24 cellular contexts compared by ENCODE assay signal in the genomic region with DNA sequence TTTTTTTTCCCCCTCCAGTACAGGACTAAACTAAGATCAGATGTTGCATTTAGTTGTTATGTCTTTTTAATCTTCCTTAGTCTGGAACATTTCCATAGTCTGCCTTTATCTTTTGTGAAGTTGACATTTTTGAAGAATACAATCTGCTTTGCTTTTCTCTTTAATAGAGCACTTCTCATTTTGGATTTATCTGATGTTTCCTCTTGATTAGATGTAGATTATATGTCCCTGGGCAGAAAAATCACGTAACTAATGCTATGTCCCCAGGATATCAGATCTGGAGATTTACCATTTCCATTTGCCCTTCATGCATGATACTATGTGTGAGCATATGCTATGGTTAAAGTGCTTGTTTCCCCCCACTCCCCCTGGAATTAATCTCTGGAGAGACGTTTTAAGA. TPM values are rescaled to one million over a fixed set of nuclear protein-coding genes. Genes with fewer than 3 reads are reported as not detected.
A peak's percentile ranks its signal among the peaks of the same experiment; 100 is the strongest.
DNase-seq lines count a peak whose midpoint lies in the region; ATAC-seq, FAIRE-seq and TF ChIP-seq lines count a peak whose summit lies in the region.
"Had no signal": no experiment of that assay in that cellular context is flagged by ENCODE, and none has a peak within 500 bp of the region (broad histone marks: within the 10 kb centered on the region; RNA-seq: fewer than 3 reads in every experiment).

No MANE protein-coding gene starts in this region.

- H3K4me3 Mint-ChIP-seq in osteocyte (ENCODE audit: unreplicated experiment), result no peak overlapping the region
- H3K4me3 Mint-ChIP-seq: stimulated activated naive CD8-positive, alpha-beta T cell treated with anti-CD3 and anti-CD28 coated beads, Interleukin-15, Interleukin-2, amounts not matched to agents 100 ng/mL and 50 ng/mL, for 24 hours had no signal

- H3K9ac ChIP-seq in Loucy (ENCODE audit: low read depth, low read length, poor library complexity, severe bottlenecking), result no peak overlapping the region
- no peak overlapping the region for H3K9ac ChIP-seq in parathyroid adenoma

- H3K36me3 Mint-ChIP-seq in osteocyte (ENCODE audit: unreplicated experiment), result peaks cover 25% of the 10 kb centered on the region

- H3F3A ChIP-seq in Loucy (ENCODE audit: low read depth), result no peaks in the 10 kb centered on the region

- H3K4me1 ChIP-seq in heart left ventricle (peaks cover 3 to 97% (median 86%) of the 10 kb centered on the region in 12 donors), Loucy (ENCODE audit: insufficient read depth, low read length, poor library complexity, severe bottlenecking) (peaks cover 59% of the 10 kb centered on the region), parathyroid adenoma (peaks cover 12% of the 10 kb centered on the region), ovary (ENCODE audit: insufficient read depth) (peaks cover 12% of the 10 kb centered on the region)

- H3K9me3 ChIP-seq in heart left ventricle, result no peaks in the 10 kb centered on the region
- no peaks in the 10 kb centered on the region for H3K9me3 ChIP-seq in Loucy (ENCODE audit: insufficient read depth, low read depth, low read length)
- no peaks in the 10 kb centered on the region for H3K9me3 ChIP-seq in parathyroid adenoma (ENCODE audit: control insufficient read depth, low read length)
- no peaks in the 10 kb centered on the region for H3K9me3 ChIP-seq in MG63
- H3K9me3 ChIP-seq in ovary, result no peaks in the 10 kb centered on the region
- H3K9me3 ChIP-seq: body of pancreas, mucosa of descending colon, psoas muscle, thyroid gland had no signal

- peaks cover 0 to 10% (median 5%) of the 10 kb centered on the region in 9 donors for H3K36me3 ChIP-seq in heart left ventricle
- H3K36me3 ChIP-seq in Loucy (ENCODE audit: insufficient read depth, low read length), result no peaks in the 10 kb centered on the region
- no peaks in the 10 kb centered on the region for H3K36me3 ChIP-seq in parathyroid adenoma (ENCODE audit: control insufficient read depth, insufficient read depth, low read length)
- peaks cover 32% of the 10 kb centered on the region for H3K36me3 ChIP-seq in MG63
- no peaks in the 10 kb centered on the region for H3K36me3 ChIP-seq in ovary
- H3K36me3 ChIP-seq: thyroid gland had no signal

- FAIRE-seq in endometrium (lab: Jason Lieb, UNC), result peak; percentile 74
- FAIRE-seq: endothelial cell of umbilical vein, G401.6, H1 had no signal

- H2AFZ ChIP-seq in Loucy (ENCODE audit: low read length) (no peak overlapping the region), parathyroid adenoma (no peak overlapping the region)

- DNase-seq in Right ventricle myocardium inferior (ENCODE audit: missing footprints) (no peak), heart left ventricle (no peak), MG63 (no peak), osteocyte (ENCODE audit: extremely low spot score, unreplicated experiment) (no peak), ovary (no peak)
- DNase-seq: activated CD4-positive, alpha-beta T cell treated with anti-CD3 and anti-CD28 coated beads for 4 hours; activated gamma-delta T cell; activated T-cell treated with anti-CD3 and anti-CD28 coated beads for 4 hours; body of pancreas; cerebellar nuclear complex; dorsolateral prefrontal cortex; islet precursor cell; mucosa of descending colon; NCI-H1105; NCI-H187 treated with DMSO at 0.1 percent for 48 hours; thyroid gland had no signal

- peaks cover 98% of the 10 kb centered on the region for H4K20me1 ChIP-seq in Loucy (ENCODE audit: insufficient read depth, low read length, poor library complexity, severe bottlenecking)

- H3K27ac ChIP-seq in heart left ventricle, result no peak overlapping the region
- no peak overlapping the region for H3K27ac ChIP-seq in parathyroid adenoma
- H3K27ac ChIP-seq in ovary, result no peak overlapping the region
- H3K27ac ChIP-seq: body of pancreas, psoas muscle, thyroid gland had no signal

- peaks cover 66% of the 10 kb centered on the region for H3K4me1 Mint-ChIP-seq in osteocyte (ENCODE audit: unreplicated experiment)

- H3K27ac Mint-ChIP-seq in osteocyte (ENCODE audit: unreplicated experiment), result no peak overlapping the region
- H3K27ac Mint-ChIP-seq: stimulated activated naive CD8-positive, alpha-beta T cell treated with anti-CD3 and anti-CD28 coated beads, Interleukin-15, Interleukin-2, amounts not matched to agents 100 ng/mL and 50 ng/mL, for 24 hours had no signal

- TF ChIP-seq POLR2A in heart left ventricle (IDR thresholded peaks at IDR 0.05) (no peak), ovary (IDR thresholded peaks at IDR 0.05) (no peak)

- H3K79me2 ChIP-seq in Loucy (ENCODE audit: insufficient read depth, low read length) (peaks cover 100% of the 10 kb centered on the region), parathyroid adenoma (peaks cover 50% of the 10 kb centered on the region)

- intact Hi-C loops in Right ventricle myocardium inferior (cut with DNase I), result no loop called here
- intact Hi-C loops in heart left ventricle (cut with DNase I), result loop anchor here in 4 of 10 donors (10.0 kb wide), 2 partner anchors 53 to 113 kb away; a partner anchor contains a TSS
- intact Hi-C loops in ovary (cut with DNase I), result loop anchor here in 1 of 4 donors (10.0 kb wide), 1 partner anchor 113 kb away; a partner anchor contains a TSS

- H3K4me2 ChIP-seq in Loucy (ENCODE audit: low read depth, low read length, poor library complexity, severe bottlenecking) (peak overlapping the region; percentile 80), parathyroid adenoma (ENCODE audit: low read length) (peak overlapping the region; percentile 3)

- H3K4me3 ChIP-seq in heart left ventricle (no peak overlapping the region), Loucy (ENCODE audit: low read length, poor library complexity, severe bottlenecking) (peak overlapping the region; percentile 56), parathyroid adenoma (ENCODE audit: low read depth, low read length) (no peak overlapping the region), MG63 (no peak overlapping the region), ovary (no peak overlapping the region)
- H3K4me3 ChIP-seq: body of pancreas, mucosa of descending colon, psoas muscle, thyroid gland had no signal

- H3K27me3 ChIP-seq in heart left ventricle, result no peaks in the 10 kb centered on the region
- no peaks in the 10 kb centered on the region for H3K27me3 ChIP-seq in Loucy (ENCODE audit: insufficient read depth, low read length, poor library complexity, severe bottlenecking)
- H3K27me3 ChIP-seq in parathyroid adenoma (ENCODE audit: control insufficient read depth, insufficient read depth, low read length), result no peaks in the 10 kb centered on the region
- H3K27me3 ChIP-seq in MG63, result no peaks in the 10 kb centered on the region
- no peaks in the 10 kb centered on the region for H3K27me3 ChIP-seq in ovary
- H3K27me3 ChIP-seq: body of pancreas, dorsolateral prefrontal cortex, thyroid gland had no signal

- TF ChIP-seq CTCF in heart left ventricle (IDR thresholded peaks at IDR 0.05) (no peak), Loucy (conservative IDR thresholded peaks at IDR 0.05; ENCODE audit: low read length) (no peak), parathyroid adenoma (IDR thresholded peaks at IDR 0.05) (no peak), osteocyte (IDR thresholded peaks at IDR 0.05) (no peak), ovary (IDR thresholded peaks at IDR 0.05) (no peak)

- H3K9me2 ChIP-seq in Loucy (replicated peaks; ENCODE audit: low read depth, low read length), result no peaks in the 10 kb centered on the region

- no peak for TF ChIP-seq EP300 in ovary (IDR thresholded peaks at IDR 0.05)

- 11 to 30% (median 24%) methylated on average over 2 of the region's 2 CpGs for WGBS in heart left ventricle, 4 donors
- WGBS in ovary, 3 donors, result 26 to 31% (median 30%) methylated on average over 2 of the region's 2 CpGs

- ATAC-seq in Right ventricle myocardium inferior, result peak; percentile 30
- ATAC-seq in heart left ventricle, result no peak
- ATAC-seq: body of pancreas, mucosa of descending colon, psoas muscle had no signal

- H3K9me3 Mint-ChIP-seq in osteocyte (ENCODE audit: unreplicated experiment), result no peaks in the 10 kb centered on the region
- H3K9me3 Mint-ChIP-seq: stimulated activated naive CD8-positive, alpha-beta T cell treated with anti-CD3 and anti-CD28 coated beads, Interleukin-15, Interleukin-2, amounts not matched to agents 100 ng/mL and 50 ng/mL, for 24 hours had no signal

- H3K27me3 Mint-ChIP-seq in osteocyte (ENCODE audit: unreplicated experiment), result no peaks in the 10 kb centered on the region
- H3K27me3 Mint-ChIP-seq: stimulated activated naive CD8-positive, alpha-beta T cell treated with anti-CD3 and anti-CD28 coated beads, Interleukin-15, Interleukin-2, amounts not matched to agents 100 ng/mL and 50 ng/mL, for 24 hours had no signal

RNA-seq across cellular contexts. Expression of a gene that starts 6.2 kb away (rescaled TPM):
- total RNA-seq in Right ventricle myocardium inferior (91.9 TPM), heart left ventricle (100 to 1,000 TPM in 1 of 9 donors, 10 to 100 TPM in 8; 61.1 to 100 (median 84.1) TPM), osteocyte (117 and 123 TPM in 2 replicates), ovary (100 to 1,000 TPM; 122 to 160 (median 140) TPM)
- polyA plus RNA-seq in heart left ventricle (100 to 1,000 TPM in 1 of 2 donors, 10 to 100 TPM in 1; 48.6 to 118 TPM), ovary (10 to 100 TPM; 76.9 to 87.9 TPM)
- total RNA-seq in MG63 (2014; rRNA removed; shearing (Covaris generic); ENCODE audit: low replicate concordance), result 40.0 and 48.4 TPM in 2 replicates
